Comparison of ENCODE assay signal across 1 cellular context in the genomic region with DNA sequence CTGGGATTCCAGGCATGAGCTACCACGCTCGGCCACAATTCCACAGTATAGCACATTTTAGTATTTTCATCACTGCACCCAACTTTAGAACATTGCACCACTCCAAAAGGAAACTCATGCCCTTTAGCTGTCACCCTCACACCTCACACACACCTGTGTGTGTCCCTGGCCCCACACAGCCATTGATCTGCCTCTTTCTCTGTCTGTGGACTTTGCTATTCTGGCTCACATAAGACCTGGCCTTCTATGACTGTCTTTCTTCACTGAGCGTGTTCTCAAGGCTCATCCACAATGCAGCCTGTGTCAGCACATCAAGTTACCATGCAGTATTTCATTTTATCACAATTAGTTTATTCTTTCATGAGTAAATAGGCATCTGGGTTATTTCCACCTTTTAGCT.
TF ChIP-seq lines count a peak whose summit lies in the region.

No MANE protein-coding gene starts in this region.

TF ChIP-seq in HepG2, 621 proteins besides CTCF, POLR2A, EP300 and RAD21 (continued from another document):
- TF ChIP-seq, protein P1, sequence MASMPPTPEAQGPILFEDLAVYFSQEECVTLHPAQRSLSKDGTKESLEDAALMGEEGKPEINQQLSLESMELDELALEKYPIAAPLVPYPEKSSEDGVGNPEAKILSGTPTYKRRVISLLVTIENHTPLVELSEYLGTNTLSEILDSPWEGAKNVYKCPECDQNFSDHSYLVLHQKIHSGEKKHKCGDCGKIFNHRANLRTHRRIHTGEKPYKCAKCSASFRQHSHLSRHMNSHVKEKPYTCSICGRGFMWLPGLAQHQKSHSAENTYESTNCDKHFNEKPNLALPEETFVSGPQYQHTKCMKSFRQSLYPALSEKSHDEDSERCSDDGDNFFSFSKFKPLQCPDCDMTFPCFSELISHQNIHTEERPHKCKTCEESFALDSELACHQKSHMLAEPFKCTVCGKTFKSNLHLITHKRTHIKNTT (CRISPR knock-in tag; IDR thresholded peaks at IDR 0.05), result no peak
- TF ChIP-seq ZNF101 (CRISPR knock-in tag; IDR thresholded peaks at IDR 0.05; ENCODE audit: borderline replicate concordance, low read depth), result no peak
- TF ChIP-seq SNAPC2 (CRISPR knock-in tag; IDR thresholded peaks at IDR 0.05), result no peak
- TF ChIP-seq ZFP90 (CRISPR knock-in tag; IDR thresholded peaks at IDR 0.05; ENCODE audit: borderline replicate concordance), result no peak
- no peak for TF ChIP-seq ZNF33B (CRISPR knock-in tag; IDR thresholded peaks at IDR 0.05)
- TF ChIP-seq, protein P2, sequence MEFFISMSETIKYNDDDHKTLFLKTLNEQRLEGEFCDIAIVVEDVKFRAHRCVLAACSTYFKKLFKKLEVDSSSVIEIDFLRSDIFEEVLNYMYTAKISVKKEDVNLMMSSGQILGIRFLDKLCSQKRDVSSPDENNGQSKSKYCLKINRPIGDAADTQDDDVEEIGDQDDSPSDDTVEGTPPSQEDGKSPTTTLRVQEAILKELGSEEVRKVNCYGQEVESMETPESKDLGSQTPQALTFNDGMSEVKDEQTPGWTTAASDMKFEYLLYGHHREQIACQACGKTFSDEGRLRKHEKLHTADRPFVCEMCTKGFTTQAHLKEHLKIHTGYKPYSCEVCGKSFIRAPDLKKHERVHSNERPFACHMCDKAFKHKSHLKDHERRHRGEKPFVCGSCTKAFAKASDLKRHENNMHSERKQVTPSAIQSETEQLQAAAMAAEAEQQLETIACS (CRISPR knock-in tag; IDR thresholded peaks at IDR 0.05), result no peak
- TF ChIP-seq, protein P3, sequence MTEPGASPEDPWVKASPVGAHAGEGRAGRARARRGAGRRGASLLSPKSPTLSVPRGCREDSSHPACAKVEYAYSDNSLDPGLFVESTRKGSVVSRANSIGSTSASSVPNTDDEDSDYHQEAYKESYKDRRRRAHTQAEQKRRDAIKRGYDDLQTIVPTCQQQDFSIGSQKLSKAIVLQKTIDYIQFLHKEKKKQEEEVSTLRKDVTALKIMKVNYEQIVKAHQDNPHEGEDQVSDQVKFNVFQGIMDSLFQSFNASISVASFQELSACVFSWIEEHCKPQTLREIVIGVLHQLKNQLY (CRISPR knock-in tag; IDR thresholded peaks at IDR 0.05), result no peak
- TF ChIP-seq RFXANK (CRISPR knock-in tag; IDR thresholded peaks at IDR 0.05), result no peak
- TF ChIP-seq PAWR (CRISPR knock-in tag; IDR thresholded peaks at IDR 0.05; ENCODE audit: borderline replicate concordance), result no peak
- TF ChIP-seq JARID2 (CRISPR knock-in tag; IDR thresholded peaks at IDR 0.05; ENCODE audit: insufficient replicate concordance), result no peak
- no peak for TF ChIP-seq ZNF331 (CRISPR knock-in tag; IDR thresholded peaks at IDR 0.05)
- TF ChIP-seq SRSF4 (IDR thresholded peaks at IDR 0.05; ENCODE audit: low read depth, low read length, poor library complexity, severe bottlenecking), result no peak
- no peak for TF ChIP-seq REXO4 (CRISPR knock-in tag; IDR thresholded peaks at IDR 0.05; ENCODE audit: borderline replicate concordance)
- TF ChIP-seq, protein P4, sequence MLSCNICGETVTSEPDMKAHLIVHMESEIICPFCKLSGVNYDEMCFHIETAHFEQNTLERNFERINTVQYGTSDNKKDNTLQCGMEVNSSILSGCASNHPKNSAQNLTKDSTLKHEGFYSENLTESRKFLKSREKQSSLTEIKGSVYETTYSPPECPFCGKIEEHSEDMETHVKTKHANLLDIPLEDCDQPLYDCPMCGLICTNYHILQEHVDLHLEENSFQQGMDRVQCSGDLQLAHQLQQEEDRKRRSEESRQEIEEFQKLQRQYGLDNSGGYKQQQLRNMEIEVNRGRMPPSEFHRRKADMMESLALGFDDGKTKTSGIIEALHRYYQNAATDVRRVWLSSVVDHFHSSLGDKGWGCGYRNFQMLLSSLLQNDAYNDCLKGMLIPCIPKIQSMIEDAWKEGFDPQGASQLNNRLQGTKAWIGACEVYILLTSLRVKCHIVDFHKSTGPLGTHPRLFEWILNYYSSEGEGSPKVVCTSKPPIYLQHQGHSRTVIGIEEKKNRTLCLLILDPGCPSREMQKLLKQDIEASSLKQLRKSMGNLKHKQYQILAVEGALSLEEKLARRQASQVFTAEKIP (CRISPR knock-in tag; IDR thresholded peaks at IDR 0.05; ENCODE audit: borderline replicate concordance), result no peak
- TF ChIP-seq ZNF484 (CRISPR knock-in tag; IDR thresholded peaks at IDR 0.05; ENCODE audit: borderline replicate concordance, low read depth), result no peak
- TF ChIP-seq POGZ (CRISPR knock-in tag; IDR thresholded peaks at IDR 0.05), result no peak
- TF ChIP-seq KAT2B (IDR thresholded peaks at IDR 0.05; ENCODE audit: borderline replicate concordance, low read depth, low read length), result no peak
- TF ChIP-seq ZNF776 (CRISPR knock-in tag; IDR thresholded peaks at IDR 0.05), result no peak
